ENCODE assay signal across 20 cellular contexts in the genomic region with DNA sequence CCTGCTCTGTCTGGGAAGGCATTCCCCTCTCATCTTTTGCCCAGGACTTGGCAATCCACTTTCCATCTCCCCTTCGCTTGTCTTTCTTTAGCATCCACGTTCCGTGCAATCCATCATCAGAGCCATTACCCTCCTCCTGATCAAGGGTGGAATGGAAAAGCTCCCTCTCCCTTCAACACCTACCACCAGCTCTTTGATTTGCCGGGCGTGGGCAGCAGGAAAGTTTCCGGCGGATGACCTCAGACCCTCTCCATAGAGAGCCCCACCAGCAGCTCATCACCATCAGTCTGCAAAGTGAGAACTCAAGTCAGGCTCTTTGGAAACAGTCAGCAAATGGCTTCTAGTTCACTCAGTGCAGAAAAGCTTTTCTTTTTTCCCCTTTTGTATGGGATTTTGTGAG.
"Had no signal": no experiment of that assay in that cellular context is flagged by ENCODE, and none has a peak within 500 bp of the region (broad histone marks: within the 10 kb centered on the region; RNA-seq: fewer than 3 reads in every experiment).

No MANE protein-coding gene starts in this region.

- H3K4me1 ChIP-seq: esophagus squamous epithelium, gastroesophageal sphincter, testis, tibial nerve had no signal

- H3K36me3 ChIP-seq: esophagus squamous epithelium, gastroesophageal sphincter, tibial nerve had no signal

- H3K27ac ChIP-seq: epithelial cell of prostate, esophagus squamous epithelium, gastroesophageal sphincter, testis, tibial nerve had no signal

- H3K4me1 Mint-ChIP-seq: stimulated activated naive B cell treated with anti-CD40 and anti-IgM and Interleukin-4, amounts not matched to agents 10 μg/mL and 1 μg/mL and 100 μg/mL, for 72 hours; stimulated activated naive CD8-positive, alpha-beta T cell treated with anti-CD3 and anti-CD28 coated beads, Interleukin-15, amount 100 ng/mL, for 72 hours had no signal

- DNase-seq: central memory CD4-positive, alpha-beta T cell; cortex of kidney; effector memory CD8-positive, alpha-beta T cell; esophagus squamous epithelium; foreskin fibroblast; glutamatergic neuron; kidney; left cardiac atrium; mesendoderm; mucosa of descending colon; naive thymus-derived CD8-positive, alpha-beta T cell; stimulated activated CD4-positive, alpha-beta T cell treated with anti-CD3 and anti-CD28 coated beads, Interleukin-2, amount 100 ng/mL, for 24 hours; stimulated activated CD4-positive, alpha-beta T cell treated with anti-CD3 and anti-CD28 coated beads, Interleukin-4, amount 100 ng/mL, for 4 hours; stimulated activated naive B cell treated with anti-CD40 and anti-IgM and Interleukin-4, amounts not matched to agents 10 μg/mL and 1 μg/mL and 100 μg/mL, for 72 hours; stimulated activated naive CD8-positive, alpha-beta T cell treated with anti-CD3 and anti-CD28 coated beads, Interleukin-15, amount 100 ng/mL, for 72 hours; testis had no signal

- H3K27ac Mint-ChIP-seq: effector memory CD8-positive, alpha-beta T cell; stimulated activated naive B cell treated with anti-CD40 and anti-IgM and Interleukin-4, amounts not matched to agents 10 μg/mL and 1 μg/mL and 100 μg/mL, for 72 hours; stimulated activated naive CD8-positive, alpha-beta T cell treated with anti-CD3 and anti-CD28 coated beads, Interleukin-15, amount 100 ng/mL, for 72 hours had no signal

- H3K4me3 ChIP-seq: esophagus squamous epithelium, gastroesophageal sphincter, mucosa of descending colon, testis, tibial nerve had no signal

- H3K36me3 Mint-ChIP-seq: stimulated activated naive B cell treated with anti-CD40 and anti-IgM and Interleukin-4, amounts not matched to agents 10 μg/mL and 1 μg/mL and 100 μg/mL, for 72 hours had no signal

- H3K27me3 ChIP-seq: esophagus squamous epithelium, testis, tibial nerve had no signal

- ATAC-seq: effector memory CD8-positive, alpha-beta T cell; gastroesophageal sphincter; left cardiac atrium; mucosa of descending colon; naive thymus-derived CD8-positive, alpha-beta T cell; sciatic nerve; stimulated activated naive B cell treated with anti-CD40 and anti-IgM and Interleukin-4, amounts not matched to agents 10 μg/mL and 1 μg/mL and 100 μg/mL, for 72 hours; stimulated activated naive CD8-positive, alpha-beta T cell treated with anti-CD3 and anti-CD28 coated beads, Interleukin-15, amount 100 ng/mL, for 72 hours had no signal

- H3K9me3 ChIP-seq: esophagus squamous epithelium, gastroesophageal sphincter, mucosa of descending colon, testis had no signal

- H3K4me3 Mint-ChIP-seq: effector memory CD8-positive, alpha-beta T cell; naive thymus-derived CD8-positive, alpha-beta T cell; stimulated activated naive B cell treated with anti-CD40 and anti-IgM and Interleukin-4, amounts not matched to agents 10 μg/mL and 1 μg/mL and 100 μg/mL, for 72 hours; stimulated activated naive CD8-positive, alpha-beta T cell treated with anti-CD3 and anti-CD28 coated beads, Interleukin-15, amount 100 ng/mL, for 72 hours had no signal
